ENCODE assay signal across 19 cellular contexts in the genomic region with DNA sequence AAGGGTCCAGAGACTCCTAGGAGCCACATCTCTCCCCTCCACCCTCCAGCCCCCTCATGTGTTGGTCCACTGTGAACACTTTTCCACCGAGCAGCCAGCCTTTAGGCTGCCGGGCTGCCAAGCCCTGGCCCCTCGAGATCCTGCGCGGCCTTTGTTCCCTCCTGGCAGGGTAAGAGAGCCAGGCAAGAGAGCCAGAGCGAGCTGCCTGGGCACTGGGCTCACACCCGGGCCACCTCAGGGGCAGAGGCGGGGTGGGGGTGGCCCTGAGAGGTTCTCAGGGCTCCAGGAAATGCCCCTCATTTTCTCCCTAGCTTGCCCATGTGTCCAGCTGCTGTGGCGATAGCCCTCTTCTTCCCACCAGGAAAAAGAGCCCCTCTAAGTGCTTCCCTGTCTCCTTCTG. TPM values are rescaled to one million over a fixed set of nuclear protein-coding genes. Genes with fewer than 3 reads are reported as not detected.
A peak's percentile ranks its signal among the peaks of the same experiment; 100 is the strongest.
DNase-seq lines count a peak whose midpoint lies in the region; ATAC-seq and TF ChIP-seq lines count a peak whose summit lies in the region.
"Had no signal": no experiment of that assay in that cellular context is flagged by ENCODE, and none has a peak within 500 bp of the region (broad histone marks: within the 10 kb centered on the region; RNA-seq: fewer than 3 reads in every experiment).

No MANE protein-coding gene starts in this region.

- no peaks in the 10 kb centered on the region for H3K36me3 ChIP-seq in ascending aorta
- H3K36me3 ChIP-seq in esophagus squamous epithelium, result no peaks in the 10 kb centered on the region
- no peaks in the 10 kb centered on the region for H3K36me3 ChIP-seq in upper lobe of right lung
- H3K36me3 ChIP-seq: SJCRH30 had no signal

- DNase-seq in ascending aorta (ENCODE audit: low spot score in 2 of 2), result no peak
- DNase-seq in esophagus squamous epithelium (lab: John Stamatoyannopoulos, UW), result no peak
- DNase-seq in posterior vena cava (ENCODE audit: low spot score), result peak; percentile 74
- DNase-seq in upper lobe of right lung, result no peak
- DNase-seq in NCI-H748 (lab: John Stamatoyannopoulos, UW; ENCODE audit: unreplicated experiment), result no peak
- DNase-seq in GM03348 (ENCODE audit: low spot score), result no peak
- no peak for DNase-seq in KG1 (lab: John Stamatoyannopoulos, UW)
- DNase-seq: activated B cell treated with CpG ODN at 0.5 μM for 24 hours; activated CD8-positive, alpha-beta memory T cell treated with anti-CD3 and anti-CD28 coated beads for 24 hours; activated naive CD8-positive, alpha-beta T cell treated with anti-CD3 and anti-CD28 coated beads for 36 hours; Karpas-422; kidney; midbrain; NCI-H1105; NCI-H2107; NCI-H524 treated with DMSO at 0.1 percent for 48 hours; SJCRH30; T-helper 2 cell had no signal

- H3K27me3 ChIP-seq in ascending aorta (no peaks in the 10 kb centered on the region), esophagus squamous epithelium (no peaks in the 10 kb centered on the region), upper lobe of right lung (no peaks in the 10 kb centered on the region)
- H3K27me3 ChIP-seq: SJCRH30 had no signal

- intact Hi-C loops in ascending aorta (cut with DNase I), result loop anchor here (5.0 kb wide), 1 partner anchor 35 kb away; no protein-coding TSS in a partner anchor
- intact Hi-C loops in esophagus squamous epithelium (cut with DNase I), result no loop called here
- intact Hi-C loops in posterior vena cava (cut with DNase I), result no loop called here
- intact Hi-C loops in upper lobe of right lung (cut with DNase I), result no loop called here

- H3K9me3 ChIP-seq in ascending aorta (no peaks in the 10 kb centered on the region), esophagus squamous epithelium (no peaks in the 10 kb centered on the region), upper lobe of right lung (no peaks in the 10 kb centered on the region)
- H3K9me3 ChIP-seq: SJCRH30 had no signal

- WGBS in esophagus squamous epithelium, 2 donors, result 37% methylated on average over 5 of the region's 9 CpGs

- no peak for TF ChIP-seq POLR2A in esophagus squamous epithelium (IDR thresholded peaks at IDR 0.05)

- H3K4me1 ChIP-seq in ascending aorta (peaks cover 44 to 78% of the 10 kb centered on the region in 2 donors), esophagus squamous epithelium (peaks cover 59 to 93% (median 72%) of the 10 kb centered on the region in 3 donors), upper lobe of right lung (peaks cover 44% of the 10 kb centered on the region)

- H3K27ac ChIP-seq in ascending aorta (peak overlapping the region; percentile 91 to 94), esophagus squamous epithelium (peak overlapping the region; percentile 75 to 95 (median 90)), upper lobe of right lung (peak overlapping the region; percentile 70)
- H3K27ac ChIP-seq: SJCRH30 had no signal

- H3K4me3 ChIP-seq in ascending aorta (peak overlapping the region in 1 of 2 donors; percentile 4), esophagus squamous epithelium (no peak overlapping the region), upper lobe of right lung (no peak overlapping the region)
- H3K4me3 ChIP-seq: SJCRH30 had no signal

- ATAC-seq in upper lobe of right lung (no peak), GM21381 (IDR thresholded peaks at IDR 0.05; ENCODE audit: unreplicated experiment) (no peak)

- TF ChIP-seq CTCF in ascending aorta (IDR thresholded peaks at IDR 0.05) (no peak), esophagus squamous epithelium (IDR thresholded peaks at IDR 0.05) (no peak), upper lobe of right lung (IDR thresholded peaks at IDR 0.05) (no peak)

RNA-seq across cellular contexts. Expression of gene LTBP2, which starts 44.8 kb away (rescaled TPM):
- total RNA-seq in ascending aorta (383 TPM), esophagus squamous epithelium (10 to 100 TPM; 10.3 to 41.6 (median 17.0) TPM), posterior vena cava (100 to 1,000 TPM; 141 to 168 TPM), upper lobe of right lung (117 TPM)
